In genomic region chr2:63060079-63060482, GRCh38 we compare ENCODE assay signal across 11 cellular contexts. TPM values are rescaled to one million over a fixed set of nuclear protein-coding genes. Genes with fewer than 3 reads are reported as not detected.
DNase-seq lines count a peak whose midpoint lies in the region; ATAC-seq and TF ChIP-seq lines count a peak whose summit lies in the region.
"Had no signal": no experiment of that assay in that cellular context is flagged by ENCODE, and none has a peak within 500 bp of the region (broad histone marks: within the 10 kb centered on the region; RNA-seq: fewer than 3 reads in every experiment).

No MANE protein-coding gene starts in this region.

- H3K27me3 ChIP-seq in osteoblast (ENCODE audit: insufficient read depth, low read length) (peaks cover 99% of the 10 kb centered on the region), heart left ventricle (peaks cover 62 to 100% (median 99%) of the 10 kb centered on the region in 9 donors)

- H3K9me3 ChIP-seq in osteoblast (ENCODE audit: low read depth, low read length) (no peaks in the 10 kb centered on the region), heart left ventricle (peaks cover 0 to 4% (median 0%) of the 10 kb centered on the region in 12 donors)
- H3K9me3 ChIP-seq: pancreas had no signal

- no peaks in the 10 kb centered on the region for H3K79me2 ChIP-seq in osteoblast (ENCODE audit: insufficient read depth, low read length)

- no peak overlapping the region for H2AFZ ChIP-seq in osteoblast (ENCODE audit: low read length)

- intact Hi-C loops in heart left ventricle (cut with DNase I): no loop called here

- no peak for TF ChIP-seq POLR2A in heart left ventricle (IDR thresholded peaks at IDR 0.05)

- peak overlapping the region; percentile 60 for H3K4me3 ChIP-seq in coronary artery
- H3K4me3 ChIP-seq in osteoblast (ENCODE audit: insufficient read depth, low read length): no peak overlapping the region
- peak overlapping the region in 1 of 12 donors; percentile 21 for H3K4me3 ChIP-seq in heart left ventricle

- H3K27ac ChIP-seq in coronary artery (no peak overlapping the region), osteoblast (ENCODE audit: low read depth, low read length) (no peak overlapping the region), heart left ventricle (no peak overlapping the region)
- H3K27ac ChIP-seq: pancreas, VCaP had no signal

- no peak for ATAC-seq in heart left ventricle
- no peak for ATAC-seq in HG03097 (IDR thresholded peaks at IDR 0.05; ENCODE audit: low FRiP score, unreplicated experiment)
- no peak for ATAC-seq in GM21717 (IDR thresholded peaks at IDR 0.05; ENCODE audit: unreplicated experiment)

- DNase-seq in SIG-M5 treated with dmso at 0.1 percent for 504 hours (lab: John Stamatoyannopoulos, UW; ENCODE audit: unreplicated experiment) (peak; percentile 16), SIG-M5 (lab: John Stamatoyannopoulos, UW) (no peak), NCI-H2227 (lab: John Stamatoyannopoulos, UW; ENCODE audit: unreplicated experiment) (peak; percentile 9), coronary artery (ENCODE audit: low spot score) (no peak), osteoblast (ENCODE audit: insufficient read length, low spot score, missing footprints) (peak; percentile 54), heart left ventricle (no peak)
- DNase-seq: NCI-H345 had no signal

- H4K20me1 ChIP-seq in osteoblast (ENCODE audit: insufficient read depth, low read length): no peaks in the 10 kb centered on the region

- WGBS in heart left ventricle, 4 donors: 6 to 11% (median 8%) methylated on average over 12 of the region's 12 CpGs

- no peaks in the 10 kb centered on the region for H3K36me3 ChIP-seq in osteoblast (ENCODE audit: insufficient read depth, low read length)
- no peaks in the 10 kb centered on the region for H3K36me3 ChIP-seq in heart left ventricle
- H3K36me3 ChIP-seq: pancreas had no signal

- TF ChIP-seq CTCF in coronary artery (IDR thresholded peaks at IDR 0.05) (no peak), osteoblast (IDR thresholded peaks at IDR 0.05; ENCODE audit: extremely low read depth, low read depth, low read length) (no peak), heart left ventricle (IDR thresholded peaks at IDR 0.05) (no peak)

- no peak overlapping the region for H3K4me2 ChIP-seq in osteoblast (ENCODE audit: insufficient read depth, low read length)

- H3K4me1 ChIP-seq in osteoblast (ENCODE audit: insufficient read depth, low read length) (peaks cover 5% of the 10 kb centered on the region), heart left ventricle (peaks cover 5 to 52% (median 32%) of the 10 kb centered on the region in 12 donors)

RNA-seq across cellular contexts. Expression of gene OTX1, which starts 9.5 kb away (rescaled TPM):
- total RNA-seq in osteoblast (not detected in 2 replicates), heart left ventricle (under 1 TPM in 1 of 9 donors, not detected in 8; 0.15 TPM)
- not detected for polyA plus RNA-seq in heart left ventricle

Comparison
In these comparisons a context has a peak if more than half of its experiments do, and no peak if none do; other contexts are left out.
1. DNase-seq: peak in SIG-M5 treated with dmso at 0.1 percent for 504 hours (single experiment), NCI-H2227 (single experiment) and osteoblast (single experiment); none in SIG-M5 (single experiment), coronary artery (single experiment) and heart left ventricle (0 of 5).